In the genomic region with DNA sequence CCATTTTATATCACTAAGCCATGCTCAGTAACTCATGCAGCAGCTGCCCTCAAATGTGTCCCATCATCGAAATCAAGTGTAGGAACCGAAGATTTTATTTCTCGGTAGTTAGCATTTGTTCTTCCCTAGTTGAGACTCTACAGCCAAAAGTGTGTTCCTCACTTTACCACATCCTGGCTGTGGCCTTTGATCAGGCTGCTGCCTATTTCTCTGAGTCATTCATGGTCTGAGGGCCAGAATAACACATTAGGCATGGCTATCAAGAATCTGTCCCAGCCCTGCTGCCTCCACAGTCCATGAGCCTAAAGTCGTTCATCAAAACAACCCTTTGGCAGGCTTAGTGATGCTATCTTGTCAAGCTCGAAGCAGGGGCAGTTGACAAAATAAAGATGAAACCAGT, we compare ENCODE assay signal across 15 cellular contexts.
"Had no signal": no experiment of that assay in that cellular context is flagged by ENCODE, and none has a peak within 500 bp of the region (broad histone marks: within the 10 kb centered on the region; RNA-seq: fewer than 3 reads in every experiment).

No MANE protein-coding gene starts in this region.

- H3K9me3 Mint-ChIP-seq: mesothelial cell of epicardium had no signal

- H3K27ac ChIP-seq: upper lobe of left lung had no signal

- H3K27me3 Mint-ChIP-seq: activated B cell treated with CpG ODN at 0.5 μM for 24 hours; activated naive CD4-positive, alpha-beta T cell treated with anti-CD3 and anti-CD28 coated beads, Interleukin-2, amount 10 ng/mL, durations not matched to agents 7 days and 5 days had no signal

- H3K27me3 ChIP-seq: adrenal gland, upper lobe of left lung had no signal

- H3K9me3 ChIP-seq: adrenal gland, upper lobe of left lung had no signal

- FAIRE-seq: TTC549 had no signal

- H3K36me3 ChIP-seq: adrenal gland, upper lobe of left lung had no signal

- H3K4me1 Mint-ChIP-seq: activated B cell treated with CpG ODN at 0.5 μM for 24 hours; activated naive CD4-positive, alpha-beta T cell treated with anti-CD3 and anti-CD28 coated beads, Interleukin-2, amount 10 ng/mL, durations not matched to agents 7 days and 5 days; mesothelial cell of epicardium had no signal

- H3K4me3 ChIP-seq: adrenal gland, upper lobe of left lung had no signal

- H3K36me3 Mint-ChIP-seq: activated naive CD4-positive, alpha-beta T cell treated with anti-CD3 and anti-CD28 coated beads, Interleukin-2, amount 10 ng/mL, durations not matched to agents 7 days and 5 days; mesothelial cell of epicardium had no signal

- DNase-seq: activated B cell treated with CpG ODN at 0.5 μM for 24 hours; activated CD4-positive, alpha-beta T cell treated with anti-CD3 and anti-CD28 coated beads, Interleukin-2, amount 50 U/mL, for 1 hour; activated naive CD4-positive, alpha-beta T cell treated with anti-CD3 and anti-CD28 coated beads, Interleukin-2, amount 10 ng/mL, durations not matched to agents 7 days and 5 days; activated T-cell treated with anti-CD3 and anti-CD28 coated beads for 4 hours; cerebellar nuclear complex; dermis blood vessel endothelial cell; hippocampal formation; kidney glomerular epithelial cell; stimulated activated CD4-positive, alpha-beta T cell treated with anti-CD3 and anti-CD28 coated beads, Interleukin-2, amount 100 ng/mL, for 24 hours; stimulated activated naive CD4-positive, alpha-beta T cell; T-helper 2 cell; upper lobe of left lung had no signal

- H3K4me3 Mint-ChIP-seq: activated B cell treated with CpG ODN at 0.5 μM for 24 hours; activated naive CD4-positive, alpha-beta T cell treated with anti-CD3 and anti-CD28 coated beads, Interleukin-2, amount 10 ng/mL, durations not matched to agents 7 days and 5 days; mesothelial cell of epicardium had no signal

- H3K4me1 ChIP-seq: adrenal gland, upper lobe of left lung had no signal
